In the genomic region with DNA sequence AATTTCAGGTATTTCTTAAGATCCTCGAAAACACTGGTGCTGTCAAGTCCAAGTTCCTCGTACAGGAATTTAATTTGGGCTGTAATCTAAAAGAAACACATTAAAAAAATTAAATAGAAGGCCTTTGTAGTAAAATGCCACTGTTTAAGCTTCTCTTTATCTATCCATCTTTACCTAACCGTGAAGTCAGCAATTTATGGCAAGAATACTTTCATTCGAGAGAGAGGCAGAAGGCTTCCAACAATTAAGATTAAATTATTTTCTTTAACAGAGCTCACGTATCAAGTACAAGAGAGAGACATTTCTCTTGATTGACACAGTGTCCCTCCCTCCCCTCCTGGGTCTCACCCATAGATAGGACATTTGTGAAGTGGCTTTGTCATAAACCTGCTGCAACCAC, we compare ENCODE assay signal across 22 cellular contexts. TPM values are rescaled to one million over a fixed set of nuclear protein-coding genes. Genes with fewer than 3 reads are reported as not detected.
DNase-seq lines count a peak whose midpoint lies in the region; ATAC-seq, FAIRE-seq and TF ChIP-seq lines count a peak whose summit lies in the region.
"Had no signal": no experiment of that assay in that cellular context is flagged by ENCODE, and none has a peak within 500 bp of the region (broad histone marks: within the 10 kb centered on the region; RNA-seq: fewer than 3 reads in every experiment).

No MANE protein-coding gene starts in this region.

- 90% methylated on average over 5 of the region's 5 CpGs for WGBS in A549 (ENCODE audit: missing lambda C conversion rate)
- 79% methylated on average over 5 of the region's 5 CpGs for WGBS in K562 (ENCODE audit: insufficient coverage, low coverage, missing lambda C conversion rate)

- peaks cover 93% of the 10 kb centered on the region for H3K36me3 Mint-ChIP-seq in stimulated activated effector memory CD8-positive, alpha-beta T cell treated with anti-CD3 and anti-CD28 coated beads, Interleukin-12 subunit alpha, Interleukin-12 subunit beta, amount 100 ng/mL, for 72 hours

- no peaks in the 10 kb centered on the region for H3K9me1 ChIP-seq in K562 (ENCODE audit: control insufficient read depth, insufficient read depth, low read length)

- intact Hi-C loops in K562 (cut with micrococcal nuclease) (no loop called here), vagina (cut with DNase I) (no loop called here)

- H3K4me3 Mint-ChIP-seq in stimulated activated effector memory CD8-positive, alpha-beta T cell treated with anti-CD3 and anti-CD28 coated beads, Interleukin-12 subunit alpha, Interleukin-12 subunit beta, amount 100 ng/mL, for 72 hours = no peak overlapping the region
- H3K4me3 Mint-ChIP-seq: B cell; CD4-positive, alpha-beta T cell; CD8-positive, alpha-beta T cell had no signal

- no peak overlapping the region for H3K4me3 ChIP-seq in A549
- H3K4me3 ChIP-seq in K562 = no peak overlapping the region
- no peak overlapping the region for H3K4me3 ChIP-seq in vagina
- H3K4me3 ChIP-seq in Peyer's patch = no peak overlapping the region
- H3K4me3 ChIP-seq: BLaER1 treated with 17β-estradiol and CSF1 and Interleukin-3, amounts not matched to agents 10 nM and 100 nM had no signal

- TF ChIP-seq POLR2A in A549 (IDR thresholded peaks at IDR 0.05; ENCODE audit: low read length) = no peak
- no peak for TF ChIP-seq POLR2A in K562 (conservative IDR thresholded peaks at IDR 0.05)
- TF ChIP-seq POLR2A in vagina (IDR thresholded peaks at IDR 0.05) = no peak
- no peak for TF ChIP-seq POLR2A in Peyer's patch (IDR thresholded peaks at IDR 0.05)

- FAIRE-seq in A549 (lab: Jason Lieb, UNC) (no peak), K562 (lab: Jason Lieb, UNC) (no peak)
- FAIRE-seq: A204.1, D721Med, G401.6, GM12891, GM19239 had no signal

- H3K27ac Mint-ChIP-seq in stimulated activated effector memory CD8-positive, alpha-beta T cell treated with anti-CD3 and anti-CD28 coated beads, Interleukin-12 subunit alpha, Interleukin-12 subunit beta, amount 100 ng/mL, for 72 hours = peak overlapping the region; percentile 76
- H3K27ac Mint-ChIP-seq: B cell; CD4-positive, alpha-beta T cell; CD8-positive, alpha-beta T cell had no signal

- no peaks in the 10 kb centered on the region for H3K9me3 ChIP-seq in A549
- H3K9me3 ChIP-seq in K562 (replicated peaks; ENCODE audit: control insufficient read depth, insufficient read depth, low read depth, low read length) = no peaks in the 10 kb centered on the region
- no peaks in the 10 kb centered on the region for H3K9me3 ChIP-seq in vagina
- H3K9me3 ChIP-seq in Peyer's patch = no peaks in the 10 kb centered on the region
- H3K9me3 ChIP-seq: BLaER1 treated with 17β-estradiol and CSF1 and Interleukin-3, amounts not matched to agents 10 nM and 100 nM; Caco-2 had no signal

- TF ChIP-seq EP300 in A549 (IDR thresholded peaks at IDR 0.05) (no peak), K562 (IDR thresholded peaks at IDR 0.05; ENCODE audit: low read length) (no peak)

- no peaks in the 10 kb centered on the region for H3K9me3 Mint-ChIP-seq in stimulated activated effector memory CD8-positive, alpha-beta T cell treated with anti-CD3 and anti-CD28 coated beads, Interleukin-12 subunit alpha, Interleukin-12 subunit beta, amount 100 ng/mL, for 72 hours
- H3K9me3 Mint-ChIP-seq: CD4-positive, alpha-beta T cell; CD8-positive, alpha-beta T cell had no signal

- H3K4me1 ChIP-seq in A549 = peaks cover 12% of the 10 kb centered on the region
- H3K4me1 ChIP-seq in K562 (replicated peaks in 1 of 2; ENCODE audit: control insufficient read depth in 2 of 2, insufficient read depth in 2 of 2, low read length in 2 of 2) = peaks cover 4 to 7% of the 10 kb centered on the region in 2 experiments; a peak in 3 of 5 replicates
- H3K4me1 ChIP-seq in vagina = no peaks in the 10 kb centered on the region
- H3K4me1 ChIP-seq in Peyer's patch = no peaks in the 10 kb centered on the region
- H3K4me1 ChIP-seq: BLaER1 treated with 17β-estradiol and CSF1 and Interleukin-3, amounts not matched to agents 10 nM and 100 nM; Caco-2 had no signal

- H2AFZ ChIP-seq in K562 (ENCODE audit: low read depth, low read length) = no peak overlapping the region

- CTCF ChIA-PET in A549 (lab: Yijun Ruan, JAX) = interaction anchor here (0.9 to 1.3 kb wide), 3 partner anchors 23 to 30 kb away, joined by 3 to 4 read pairs (median 4); no protein-coding TSS in a partner anchor
- CTCF ChIA-PET in K562 (lab: Yijun Ruan, JAX; ENCODE audit: low intra/inter-chr PET ratio) = interaction anchor here (0.6 kb wide), 1 partner anchor 75 kb away, joined by 3 read pairs; no protein-coding TSS in a partner anchor

- TF ChIP-seq RAD21 in A549 (conservative IDR thresholded peaks at IDR 0.05 in 1 of 2, IDR thresholded peaks at IDR 0.05 in 1 of 2) = no peak
- TF ChIP-seq RAD21 in K562 (CRISPR knock-in tag; conservative IDR thresholded peaks at IDR 0.05 in 1 of 2, IDR thresholded peaks at IDR 0.05 in 1 of 2) = no peak

- no peaks in the 10 kb centered on the region for H3K79me2 ChIP-seq in K562 (ENCODE audit: control insufficient read depth, insufficient read depth, low read length)

- no peaks in the 10 kb centered on the region for H4K20me1 ChIP-seq in K562 (replicated peaks; ENCODE audit: control insufficient read depth, insufficient read depth, low read length)
- H4K20me1 ChIP-seq: BLaER1 treated with 17β-estradiol and CSF1 and Interleukin-3, amounts not matched to agents 10 nM and 100 nM had no signal

- in situ Hi-C loops in K562 (cut with MboI) = no loop called here

- POLR2A ChIA-PET in A549 (lab: Yijun Ruan, JAX) (no interaction called here), K562 (lab: Yijun Ruan, JAX) (interaction anchor here (1.0 kb wide), 1 partner anchor 26 kb away, joined by 3 read pairs; no protein-coding TSS in a partner anchor)

- peaks cover 53% of the 10 kb centered on the region for H3K36me3 ChIP-seq in K562 (ENCODE audit: control insufficient read depth, insufficient read depth, low read length)
- peaks cover 0 to 83% of the 10 kb centered on the region in 2 donors for H3K36me3 ChIP-seq in vagina
- H3K36me3 ChIP-seq in Peyer's patch = peaks cover 0 to 81% (median 0%) of the 10 kb centered on the region in 3 donors

- no peaks in the 10 kb centered on the region for H3K27me3 ChIP-seq in K562 (ENCODE audit: control insufficient read depth in 2 of 2, insufficient read depth in 2 of 2, low read length in 2 of 2)
- H3K27me3 ChIP-seq in vagina = no peaks in the 10 kb centered on the region
- no peaks in the 10 kb centered on the region for H3K27me3 ChIP-seq in Peyer's patch
- H3K27me3 ChIP-seq: BLaER1 treated with 17β-estradiol and CSF1 and Interleukin-3, amounts not matched to agents 10 nM and 100 nM had no signal

- H3K27ac ChIP-seq in A549 (no peak overlapping the region), K562 (ENCODE audit: extremely low read depth, low read depth, low read length) (no peak overlapping the region), vagina (no peak overlapping the region), Peyer's patch (no peak overlapping the region)
- H3K27ac ChIP-seq: BLaER1 treated with 17β-estradiol and CSF1 and Interleukin-3, amounts not matched to agents 10 nM and 100 nM; C4-2B had no signal

- no peak overlapping the region for H3K4me2 ChIP-seq in A549
- H3K4me2 ChIP-seq in K562 (ENCODE audit: insufficient read depth, low read length) = no peak overlapping the region
- H3K4me2 ChIP-seq: BLaER1 treated with 17β-estradiol and CSF1 and Interleukin-3, amounts not matched to agents 10 nM and 100 nM had no signal

- TF ChIP-seq CTCF in A549 (IDR thresholded peaks at IDR 0.05) (no peak), K562 (IDR thresholded peaks at IDR 0.05 in 2 of 3, conservative IDR thresholded peaks at IDR 0.05 in 1 of 3; ENCODE audit: insufficient read depth in 2 of 3, low read depth in 1 of 3, low read length in 3 of 3) (no peak), vagina (IDR thresholded peaks at IDR 0.05) (no peak), Peyer's patch (IDR thresholded peaks at IDR 0.05) (no peak)

- H3K4me1 Mint-ChIP-seq in stimulated activated effector memory CD8-positive, alpha-beta T cell treated with anti-CD3 and anti-CD28 coated beads, Interleukin-12 subunit alpha, Interleukin-12 subunit beta, amount 100 ng/mL, for 72 hours = no peaks in the 10 kb centered on the region
- H3K4me1 Mint-ChIP-seq: B cell had no signal

- no peak overlapping the region for H3K9ac ChIP-seq in K562 (ENCODE audit: insufficient read depth in 1 of 2, low read depth in 2 of 2, low read length in 2 of 2)
- H3K9ac ChIP-seq: BLaER1 treated with 17β-estradiol and CSF1 and Interleukin-3, amounts not matched to agents 10 nM and 100 nM had no signal

- no TSS peak for BruUV-seq in K562 (replicated peaks; lab: Mats Ljungman, UMichigan)

- no peak for ATAC-seq in A549
- ATAC-seq in K562 = no peak
- ATAC-seq in stimulated activated effector memory CD8-positive, alpha-beta T cell treated with anti-CD3 and anti-CD28 coated beads, Interleukin-12 subunit alpha, Interleukin-12 subunit beta, amount 100 ng/mL, for 72 hours = no peak
- ATAC-seq: CD8-positive, alpha-beta T cell had no signal

- DNase-seq in A549 (ENCODE audit: low read depth in 1 of 2, low spot score in 1 of 2) (no peak), K562 (ENCODE audit: extremely low read depth in 1 of 4, low spot score in 3 of 4) (no peak), vagina (ENCODE audit: extremely low spot score in 2 of 2) (no peak), Peyer's patch (no peak)
- no peak for DNase-seq in stimulated activated effector memory CD8-positive, alpha-beta T cell treated with anti-CD3 and anti-CD28 coated beads, Interleukin-12 subunit alpha, Interleukin-12 subunit beta, amount 100 ng/mL, for 72 hours (ENCODE audit: low spot score in 2 of 2)
- DNase-seq: 8988T; AML-193; Caco-2; Calu3; CD4-positive, alpha-beta T cell; CD8-positive, alpha-beta T cell; DMS79 treated with DMSO at 0.1 percent for 48 hours; GF-D8 had no signal

RNA-seq across cellular contexts. Expression of gene PREPL, which starts 39.9 kb away (rescaled TPM):
- 78.8 and 92.7 TPM in 2 replicates for polyA plus RNA-seq in A549 (2011; rRNA removed)
- 10.6 and 10.9 TPM in 2 replicates for polyA plus RNA-seq in A549 (2012; cell fraction: cytosol; rRNA removed)
- 7.5 and 11.2 TPM in 2 replicates for polyA plus RNA-seq in A549 (2012; cell fraction: nucleus; rRNA removed)
- 28.7 to 31.1 TPM (median 29.6 TPM) in 3 replicates for polyA plus RNA-seq in A549 (2017; fragmentation: RNase III; extraction: RNeasy Plus Mini Kit Qiagen cat#74134 plus additional on column Dnase treatment)
- 28.5 and 29.6 TPM in 2 replicates for polyA minus RNA-seq in A549 (2011; rRNA and poly(A)+ RNA removed)
- 31.9 and 111 TPM in 2 replicates for total RNA-seq in K562 (2011; cell fraction: chromatin; rRNA removed; ENCODE audit: low replicate concordance)
- total RNA-seq in K562 (2011; cell fraction: nucleolus; rRNA removed) = 14.8 and 23.8 TPM in 2 replicates
- 47.1 and 80.1 TPM in 2 replicates for total RNA-seq in K562 (2011; cell fraction: nucleoplasm; rRNA removed)
- total RNA-seq in K562 (2014; rRNA removed) = 19.7 and 24.1 TPM in 2 replicates
- total RNA-seq in K562 (2014; rRNA removed; fragmentation: Illumina TruSeq; extraction: Trizol) = 34.5 and 38.5 TPM in 2 replicates
- 25.3 and 26.9 TPM in 2 replicates for total RNA-seq in K562 (2015; rRNA removed; fragmentation: Illumina TruSeq; extraction: Trizol)
- 31.2 and 31.8 TPM in 2 replicates for total RNA-seq in K562 (2021)
- 48.0 and 58.9 TPM in 2 replicates for polyA plus RNA-seq in K562 (2011; rRNA removed)
- 9.4 and 20.7 TPM in 2 replicates for polyA plus RNA-seq in K562 (2011; cell fraction: cytosol; rRNA removed)
- polyA plus RNA-seq in K562 (2011; cell fraction: nucleus; rRNA removed) = 40.9 and 70.4 TPM in 2 replicates
- 19.6 and 40.4 TPM in 2 replicates for polyA plus RNA-seq in K562 (2012)
- polyA plus RNA-seq in K562 (2014; fragmentation: Illumina TruSeq; extraction: Trizol) = 32.5 and 42.4 TPM in 2 replicates
- 10 to 100 TPM; 11.6 to 27.2 TPM for polyA plus RNA-seq in K562 (2014; fragmentation: Nextera tagmentation; extraction: Ambion mirVana)
- polyA plus RNA-seq in K562 (2014; rRNA removed) = 24.3 and 26.7 TPM in 2 replicates
- polyA minus RNA-seq in K562 (2011; rRNA and poly(A)+ RNA removed) = 59.9 and 61.1 TPM in 2 replicates
- 19.4 and 25.0 TPM in 2 replicates for polyA minus RNA-seq in K562 (2011; cell fraction: cytosol; rRNA and poly(A)+ RNA removed)
- polyA minus RNA-seq in K562 (2011; cell fraction: nucleus; rRNA and poly(A)+ RNA removed) = 21.3 and 44.3 TPM in 2 replicates
- 38.3 TPM for total RNA-seq in vagina
- 10 to 100 TPM; 17.0 to 61.1 (median 22.6) TPM for total RNA-seq in Peyer's patch

RNA-seq across cellular contexts. Expression of gene CAMKMT, which starts 40.4 kb away (rescaled TPM):
- polyA plus RNA-seq in A549 (2011; rRNA removed) = 10.0 and 15.7 TPM in 2 replicates
- polyA plus RNA-seq in A549 (2012; cell fraction: cytosol; rRNA removed) = 3.7 and 4.3 TPM in 2 replicates
- 2.4 and 3.2 TPM in 2 replicates for polyA plus RNA-seq in A549 (2012; cell fraction: nucleus; rRNA removed)
- 6.2 to 6.7 TPM (median 6.5 TPM) in 3 replicates for polyA plus RNA-seq in A549 (2017; fragmentation: RNase III; extraction: RNeasy Plus Mini Kit Qiagen cat#74134 plus additional on column Dnase treatment)
- polyA minus RNA-seq in A549 (2011; rRNA and poly(A)+ RNA removed) = 9.4 and 10.2 TPM in 2 replicates
- 22.9 and 51.6 TPM in 2 replicates for total RNA-seq in K562 (2011; cell fraction: chromatin; rRNA removed; ENCODE audit: low replicate concordance)
- total RNA-seq in K562 (2011; cell fraction: nucleolus; rRNA removed) = 16.5 and 18.6 TPM in 2 replicates
- 28.8 and 48.7 TPM in 2 replicates for total RNA-seq in K562 (2011; cell fraction: nucleoplasm; rRNA removed)
- total RNA-seq in K562 (2014; rRNA removed) = 5.2 and 13.3 TPM in 2 replicates
- 9.7 and 10.0 TPM in 2 replicates for total RNA-seq in K562 (2014; rRNA removed; fragmentation: Illumina TruSeq; extraction: Trizol)
- 6.6 and 7.4 TPM in 2 replicates for total RNA-seq in K562 (2015; rRNA removed; fragmentation: Illumina TruSeq; extraction: Trizol)
- total RNA-seq in K562 (2021) = 8.5 and 8.8 TPM in 2 replicates
- polyA plus RNA-seq in K562 (2011; rRNA removed) = 8.7 and 15.3 TPM in 2 replicates
- 2.9 and 7.0 TPM in 2 replicates for polyA plus RNA-seq in K562 (2011; cell fraction: cytosol; rRNA removed)
- 8.6 TPM in 2 replicates for polyA plus RNA-seq in K562 (2011; cell fraction: nucleus; rRNA removed)
- polyA plus RNA-seq in K562 (2012) = 6.3 and 7.5 TPM in 2 replicates
- 7.6 and 8.8 TPM in 2 replicates for polyA plus RNA-seq in K562 (2014; fragmentation: Illumina TruSeq; extraction: Trizol)
- polyA plus RNA-seq in K562 (2014; fragmentation: Nextera tagmentation; extraction: Ambion mirVana) = 1 to 10 TPM; 1.6 to 1.8 TPM
- 7.3 and 8.6 TPM in 2 replicates for polyA plus RNA-seq in K562 (2014; rRNA removed)
- polyA minus RNA-seq in K562 (2011; rRNA and poly(A)+ RNA removed) = 16.1 and 18.8 TPM in 2 replicates
- polyA minus RNA-seq in K562 (2011; cell fraction: cytosol; rRNA and poly(A)+ RNA removed) = 5.5 and 6.3 TPM in 2 replicates
- polyA minus RNA-seq in K562 (2011; cell fraction: nucleus; rRNA and poly(A)+ RNA removed) = 27.3 and 41.9 TPM in 2 replicates
- 21.1 TPM for total RNA-seq in vagina
- 10 to 100 TPM in 3 of 4 donors, 1 to 10 TPM in 1; 9.8 to 33.0 (median 18.7) TPM for total RNA-seq in Peyer's patch

RNA-seq across cellular contexts. Expression of gene SLC3A1, which starts 46.1 kb away (rescaled TPM):
- 7.1 and 7.2 TPM in 2 replicates for polyA plus RNA-seq in A549 (2011; rRNA removed)
- polyA plus RNA-seq in A549 (2012; cell fraction: cytosol; rRNA removed) = 2.1 TPM in 2 replicates
- polyA plus RNA-seq in A549 (2012; cell fraction: nucleus; rRNA removed) = 0.68 and 1.3 TPM in 2 replicates
- 1.1 to 1.4 TPM (median 1.2 TPM) in 3 replicates for polyA plus RNA-seq in A549 (2017; fragmentation: RNase III; extraction: RNeasy Plus Mini Kit Qiagen cat#74134 plus additional on column Dnase treatment)
- polyA minus RNA-seq in A549 (2011; rRNA and poly(A)+ RNA removed) = 2.6 and 3.0 TPM in 2 replicates
- 0.21 TPM in 1 of 2 replicates, not detected in the other for total RNA-seq in K562 (2011; cell fraction: chromatin; rRNA removed; ENCODE audit: low replicate concordance)
- not detected in 2 replicates for total RNA-seq in K562 (2011; cell fraction: nucleolus; rRNA removed)
- 0.38 TPM in 1 of 2 replicates, not detected in the other for total RNA-seq in K562 (2011; cell fraction: nucleoplasm; rRNA removed)
- 0.18 TPM in 1 of 2 replicates, not detected in the other for total RNA-seq in K562 (2014; rRNA removed)
- not detected in 2 replicates for total RNA-seq in K562 (2014; rRNA removed; fragmentation: Illumina TruSeq; extraction: Trizol)
- total RNA-seq in K562 (2015; rRNA removed; fragmentation: Illumina TruSeq; extraction: Trizol) = not detected in 2 replicates
- not detected in 2 replicates for total RNA-seq in K562 (2021)
- 0.05 TPM in 1 of 2 replicates, not detected in the other for polyA plus RNA-seq in K562 (2011; rRNA removed)
- not detected in 2 replicates for polyA plus RNA-seq in K562 (2011; cell fraction: cytosol; rRNA removed)
- polyA plus RNA-seq in K562 (2011; cell fraction: nucleus; rRNA removed) = 0.08 and 0.09 TPM in 2 replicates
- polyA plus RNA-seq in K562 (2012) = 0.06 TPM in 1 of 2 replicates, not detected in the other
- polyA plus RNA-seq in K562 (2014; fragmentation: Illumina TruSeq; extraction: Trizol) = not detected in 2 replicates
- under 1 TPM; 0.04 to 0.08 TPM for polyA plus RNA-seq in K562 (2014; fragmentation: Nextera tagmentation; extraction: Ambion mirVana)
- not detected in 2 replicates for polyA plus RNA-seq in K562 (2014; rRNA removed)
- 0.33 TPM in 1 of 2 replicates, not detected in the other for polyA minus RNA-seq in K562 (2011; rRNA and poly(A)+ RNA removed)
- polyA minus RNA-seq in K562 (2011; cell fraction: cytosol; rRNA and poly(A)+ RNA removed) = not detected in 2 replicates
- not detected in 2 replicates for polyA minus RNA-seq in K562 (2011; cell fraction: nucleus; rRNA and poly(A)+ RNA removed)
- not detected for total RNA-seq in vagina
- 100 to 1,000 TPM in 3 of 4 donors, 1 to 10 TPM in 1; 5.0 to 710 (median 435) TPM for total RNA-seq in Peyer's patch
- polyA plus RNA-seq: BJ had no signal

Comparison
In these comparisons a context has a peak if more than half of its experiments do, and no peak if none do; other contexts are left out.
1. Of the 35 proteins assayed by ChIP-seq in both K562 and A549: peak only in K562: none; only in A549: MAFK; in both: none; in neither: 34.